ENCODE assay signal across 15 cellular contexts in the genomic region with DNA sequence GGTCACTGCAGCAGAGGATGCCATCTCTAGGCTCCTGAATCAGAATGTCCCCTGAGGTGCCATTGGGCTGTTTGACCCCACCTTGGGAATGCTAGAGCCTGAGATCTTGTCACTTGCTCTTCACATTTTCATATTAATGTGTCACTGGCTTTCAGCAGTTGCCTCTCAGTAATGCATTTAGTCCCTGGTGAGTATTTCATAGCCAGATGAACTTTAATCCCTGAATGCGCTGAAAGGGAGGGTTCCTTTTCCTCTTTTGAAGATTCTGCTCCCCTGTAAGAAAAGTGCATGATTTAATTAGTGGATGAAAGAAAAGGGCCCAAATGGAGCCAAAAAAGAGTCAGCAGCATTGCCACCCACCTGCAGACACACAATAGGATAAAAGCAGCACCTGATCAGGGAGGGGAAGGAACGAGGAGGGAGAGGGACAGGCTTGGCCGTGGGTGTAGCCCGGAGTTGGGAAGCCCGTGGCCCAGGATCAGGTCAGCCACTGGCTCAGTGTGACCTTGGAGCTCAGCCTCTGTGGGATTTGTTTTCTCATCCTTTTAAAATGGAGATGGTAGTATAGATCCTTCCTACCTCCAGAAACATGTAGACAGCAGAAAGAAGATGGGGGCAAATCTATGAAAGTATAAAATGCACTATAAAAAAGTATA. TPM values are rescaled to one million over a fixed set of nuclear protein-coding genes. Genes with fewer than 3 reads are reported as not detected.
DNase-seq lines count a peak whose midpoint lies in the region; ATAC-seq, FAIRE-seq and TF ChIP-seq lines count a peak whose summit lies in the region.
"Had no signal": no experiment of that assay in that cellular context is flagged by ENCODE, and none has a peak within 500 bp of the region (broad histone marks: within the 10 kb centered on the region; RNA-seq: fewer than 3 reads in every experiment).

No MANE protein-coding gene starts in this region.

- H3K4me3 ChIP-seq in H7 (ENCODE audit: insufficient read depth, low read depth, low read length): no peak overlapping the region
- no peak overlapping the region; a peak in 1 of 8 replicates for H3K4me3 ChIP-seq in H1 (ENCODE audit: extremely low read depth in 1 of 4, insufficient read depth in 2 of 4, low read depth in 3 of 4, low read length in 4 of 4)
- H3K4me3 ChIP-seq in mucosa of descending colon: no peak overlapping the region
- H3K4me3 ChIP-seq: SJSA1 had no signal

- H2BK120ac ChIP-seq in H1 (replicated peaks; ENCODE audit: low read depth, low read length): no peak overlapping the region

- H2AFZ ChIP-seq in H1 (ENCODE audit: low read length): no peak overlapping the region

- FAIRE-seq in H1 (lab: Jason Lieb, UNC): no peak
- FAIRE-seq: GM12891, GM18507 had no signal

- no peaks in the 10 kb centered on the region for H3K27me3 ChIP-seq in H7 (ENCODE audit: control insufficient read depth, insufficient read depth, low read length)
- no peaks in the 10 kb centered on the region for H3K27me3 ChIP-seq in H1 (replicated peaks in 1 of 4; ENCODE audit: control insufficient read depth in 3 of 4, extremely low read depth in 1 of 4, insufficient read depth in 3 of 4, low read length in 3 of 4)
- H3K27me3 ChIP-seq: SJSA1 had no signal

- H3K9ac ChIP-seq in H1 (replicated peaks in 1 of 4; ENCODE audit: extremely low read depth in 1 of 4, low read depth in 3 of 4, low read length in 3 of 4): no peak overlapping the region

- CTCF ChIA-PET in H1 (lab: Charles Lee; ENCODE audit: partially characterized antibody): no interaction called here

- 58% methylated on average over 5 of the region's 5 CpGs; no CpG with 5 or more reads in 1 of the 2 experiments for WGBS in H1 (ENCODE audit: extremely low coverage in 1 of 2, insufficient coverage in 1 of 2, insufficient read length in 1 of 2, insufficient replicate concordance in 2 of 2, low coverage in 1 of 2, low lambda C conversion rate in 2 of 2, missing lambda C conversion rate in 1 of 2), 2 experiments

- H3K4me1 ChIP-seq in H1 (replicated peaks in 1 of 4; ENCODE audit: control insufficient read depth in 3 of 4, insufficient read depth in 4 of 4, low read length in 3 of 4) (peaks cover 6 to 20% (median 14%) of the 10 kb centered on the region in 4 experiments), mucosa of descending colon (ENCODE audit: low read depth) (no peaks in the 10 kb centered on the region)

- TF ChIP-seq CTCF in H1 (IDR thresholded peaks at IDR 0.05; ENCODE audit: control extremely low read depth in 1 of 3, insufficient read depth in 1 of 3, low read depth in 1 of 3, low read length in 3 of 3) (no peak), mucosa of descending colon (IDR thresholded peaks at IDR 0.05) (no peak)

- H3K18ac ChIP-seq in H1 (ENCODE audit: extremely low read depth, low read length): no peak overlapping the region

- H3K79me2 ChIP-seq in H1 (ENCODE audit: control insufficient read depth in 1 of 2, insufficient read depth in 2 of 2, low read length in 2 of 2): peaks cover 29 to 98% of the 10 kb centered on the region in 2 experiments

- TF ChIP-seq RAD21 in H1 (IDR thresholded peaks at IDR 0.05 in 1 of 2, conservative IDR thresholded peaks at IDR 0.05 in 1 of 2; ENCODE audit: low read depth in 2 of 2, low read length in 2 of 2): no peak

- H3K79me1 ChIP-seq in H1 (ENCODE audit: low read depth, low read length): peaks cover 5% of the 10 kb centered on the region

- H2BK12ac ChIP-seq in H1 (ENCODE audit: low read depth, low read length): no peak overlapping the region

- H2BK20ac ChIP-seq in H1 (ENCODE audit: low read length): no peak overlapping the region

- no peak for TF ChIP-seq POLR2A in H1 (IDR thresholded peaks at IDR 0.05; ENCODE audit: control extremely low read depth in 1 of 2, low read depth in 2 of 2, low read length in 2 of 2)

- no peak overlapping the region for H3K27ac ChIP-seq in H1 (ENCODE audit: low read depth, low read length)
- H3K27ac ChIP-seq: SJSA1 had no signal

- intact Hi-C loops in mucosa of descending colon (cut with DNase I, micrococcal nuclease) (no loop called here), head of caudate nucleus (cut with DNase I) (no loop called here)

- DNase-seq in H7: peak; percentile 52
- DNase-seq in NCI-H69 (lab: John Stamatoyannopoulos, UW): peak; percentile 64
- DNase-seq in H1 (ENCODE audit: low read depth in 1 of 2, low spot score in 2 of 2): no peak
- DNase-seq in mucosa of descending colon: no peak
- DNase-seq in activated naive CD4-positive, alpha-beta T cell treated with Interleukin-2 at 50 U/mL for 16 hours: no peak
- DNase-seq in head of caudate nucleus: no peak
- DNase-seq: C1 segment of cervical spinal cord, GF-D8, GOT3, NCI-H187 treated with DMSO at 0.1 percent for 48 hours, NCI-H446 had no signal

- 0 out of 4 replicates have a peak overlapping the region, but pooled peaks of 1 of the 2 experiments have one; percentile 10 for H3K4me2 ChIP-seq in H1 (ENCODE audit: insufficient read depth in 1 of 2, low read depth in 2 of 2, low read length in 2 of 2)

- no peak overlapping the region for H3K14ac ChIP-seq in H1 (ENCODE audit: insufficient read length)

- ATAC-seq in mucosa of descending colon: peak; percentile 48
- no peak for ATAC-seq in HG02981 (IDR thresholded peaks at IDR 0.05; ENCODE audit: unreplicated experiment)

- H3K56ac ChIP-seq in H1 (replicated peaks; ENCODE audit: insufficient read length, low read depth, low read length): no peak overlapping the region

- peaks cover 0 to 4% of the 10 kb centered on the region in 2 experiments; a peak in 1 of 4 replicates for H3K9me3 ChIP-seq in H1 (ENCODE audit: insufficient read depth in 2 of 2, low read depth in 1 of 2, low read length in 1 of 2)
- H3K9me3 ChIP-seq in mucosa of descending colon: no peaks in the 10 kb centered on the region
- H3K9me3 ChIP-seq: SJSA1 had no signal

- no peak overlapping the region for H2AK5ac ChIP-seq in H1 (ENCODE audit: low read depth, low read length)

- H3K36me3 ChIP-seq in H7 (replicated peaks; ENCODE audit: control insufficient read depth, insufficient read depth, low read length) (no peaks in the 10 kb centered on the region), H1 (ENCODE audit: control insufficient read depth in 2 of 4, insufficient read depth in 4 of 4, low read length in 3 of 4) (no peaks in the 10 kb centered on the region), mucosa of descending colon (ENCODE audit: low read depth) (no peaks in the 10 kb centered on the region)
- H3K36me3 ChIP-seq: SJSA1 had no signal

- no peak overlapping the region for H3K23ac ChIP-seq in H1 (ENCODE audit: insufficient read length)

- POLR2A ChIA-PET in H1 (lab: Charles Lee; ENCODE audit: partially characterized antibody): interaction anchor here (1.0 to 1.1 kb wide), 2 partner anchors 10 to 26 kb away, joined by 3 read pairs; no protein-coding TSS in a partner anchor

- no peak overlapping the region for H4K5ac ChIP-seq in H1 (ENCODE audit: insufficient read length, low read depth, low read length)

- peaks cover 6 to 14% of the 10 kb centered on the region in 2 experiments for H4K20me1 ChIP-seq in H1 (replicated peaks in 1 of 2; ENCODE audit: control insufficient read depth in 1 of 2, insufficient read depth in 2 of 2, low read length in 2 of 2)

- no peak overlapping the region for H4K8ac ChIP-seq in H1 (ENCODE audit: extremely low read depth, insufficient read depth, low read length)

- H3K23me2 ChIP-seq in H1 (ENCODE audit: low read depth, low read length): 0 out of 2 replicates have a peak, but pooled peaks cover 2% of the 10 kb centered on the region

- H4K91ac ChIP-seq in H1 (replicated peaks; ENCODE audit: insufficient read length, low read length): no peak overlapping the region

- no peak for TF ChIP-seq EP300 in H1 (IDR thresholded peaks at IDR 0.05; ENCODE audit: borderline replicate concordance in 1 of 2, low read depth in 2 of 2, low read length in 2 of 2)

- no peak overlapping the region for H2BK15ac ChIP-seq in H1 (ENCODE audit: low read length)

- H2BK5ac ChIP-seq in H1 (ENCODE audit: low read depth, low read length): no peak overlapping the region

- H3K4ac ChIP-seq in H1 (replicated peaks; ENCODE audit: insufficient read length, low read depth, low read length): no peak overlapping the region

TF ChIP-seq in H1, 55 proteins besides CTCF, POLR2A, EP300 and RAD21:
- TF ChIP-seq, protein P1, sequence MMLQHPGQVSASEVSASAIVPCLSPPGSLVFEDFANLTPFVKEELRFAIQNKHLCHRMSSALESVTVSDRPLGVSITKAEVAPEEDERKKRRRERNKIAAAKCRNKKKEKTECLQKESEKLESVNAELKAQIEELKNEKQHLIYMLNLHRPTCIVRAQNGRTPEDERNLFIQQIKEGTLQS (IDR thresholded peaks at IDR 0.05; ENCODE audit: insufficient read depth, low read depth, low read length): no peak
- peak; percentile 47 for TF ChIP-seq POLR2AphosphoS5 (IDR thresholded peaks at IDR 0.05; ENCODE audit: low read depth, low read length)

RNA-seq across cellular contexts. Expression of gene ROR1, which starts 31.1 kb away (rescaled TPM):
- 63.4 and 94.3 TPM in 2 replicates for total RNA-seq in H7 (2014; rRNA removed; shearing (Covaris generic))
- 70.3 and 73.6 TPM in 2 replicates for total RNA-seq in H1 (2021; fragmentation: NEBNext Ultra II Directional; extraction: Animal tissue kit (Norgen Biotek cat#: 25700))
- 27.5 and 33.6 TPM in 2 replicates for polyA plus RNA-seq in H1 (2011; rRNA removed)
- polyA plus RNA-seq in H1 (2011; cell fraction: cytosol; rRNA removed): 31.7 TPM
- 72.5 TPM for polyA plus RNA-seq in H1 (2011; cell fraction: nucleus; rRNA removed)
- 31.8 to 40.7 TPM (median 40.1 TPM) in 4 replicates for polyA plus RNA-seq in H1 (2012, experiment 1 of 2)
- 4.2 TPM for polyA plus RNA-seq in H1 (2012, experiment 2 of 2)
- 68.4 TPM for polyA plus RNA-seq in H1 (2013, experiment 1 of 2)
- polyA plus RNA-seq in H1 (2013, experiment 2 of 2): 76.5 TPM
- polyA minus RNA-seq in H1 (2011; rRNA and poly(A)+ RNA removed): 186 and 264 TPM in 2 replicates
- 54.3 TPM for polyA minus RNA-seq in H1 (2011; cell fraction: cytosol; rRNA and poly(A)+ RNA removed)
- polyA minus RNA-seq in H1 (2011; cell fraction: nucleus; rRNA and poly(A)+ RNA removed): 152 TPM
- 10 to 100 TPM in 1 of 3 donors, 1 to 10 TPM in 2; 3.1 to 19.8 (median 3.4) TPM for total RNA-seq in mucosa of descending colon

Comparison
In these comparisons a context has a peak if more than half of its experiments do, and no peak if none do; other contexts are left out.
1. DNase-seq: peak in H7 (single experiment) and NCI-H69 (single experiment); none in H1 (0 of 2), mucosa of descending colon (0 of 3), activated naive CD4-positive, alpha-beta T cell treated with Interleukin-2 at 50 U/mL for 16 hours (single experiment) and head of caudate nucleus (0 of 42).